19 cellular contexts compared by ENCODE assay signal in the genomic region with DNA sequence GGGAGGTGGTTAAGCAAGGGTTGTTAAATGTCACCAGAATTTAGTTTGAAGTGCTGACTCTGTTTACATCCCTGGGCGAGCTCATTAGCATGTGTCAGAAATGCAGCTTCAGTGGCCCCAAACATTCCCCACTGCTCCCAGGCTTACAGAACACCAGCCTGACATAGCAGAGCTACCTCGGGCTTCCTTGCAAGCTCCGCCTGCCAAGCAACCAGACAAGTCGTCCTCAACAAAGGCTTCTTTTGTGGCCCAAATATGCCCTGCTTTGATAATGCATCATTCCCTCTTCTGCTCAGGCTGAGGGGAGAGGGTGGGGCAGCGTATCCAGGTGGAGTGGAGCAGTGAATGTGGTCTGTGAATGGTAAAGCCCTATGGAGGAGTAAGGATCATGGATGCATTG. TPM values are rescaled to one million over a fixed set of nuclear protein-coding genes. Genes with fewer than 3 reads are reported as not detected.
DNase-seq lines count a peak whose midpoint lies in the region; ATAC-seq and TF ChIP-seq lines count a peak whose summit lies in the region.
"Had no signal": no experiment of that assay in that cellular context is flagged by ENCODE, and none has a peak within 500 bp of the region (broad histone marks: within the 10 kb centered on the region; RNA-seq: fewer than 3 reads in every experiment).

No MANE protein-coding gene starts in this region.

- TF ChIP-seq CTCF in H9 (conservative IDR thresholded peaks at IDR 0.05) (no peak), WTC11 (IDR thresholded peaks at IDR 0.05) (no peak), osteoblast (IDR thresholded peaks at IDR 0.05; ENCODE audit: extremely low read depth, low read depth, low read length) (no peak)

- DNase-seq in ELF-1 (ENCODE audit: low read depth, low spot score) = peak; percentile 33
- DNase-seq in H9 = no peak
- no peak for DNase-seq in WTC11 (ENCODE audit: low spot score)
- DNase-seq in osteoblast (ENCODE audit: insufficient read length, low spot score, missing footprints) = peak; percentile 44
- DNase-seq in dedifferentiated amniotic fluid mesenchymal stem cell (ENCODE audit: extremely low spot score) = no peak
- DNase-seq: ACHN; BE2C; C1 segment of cervical spinal cord; Caco-2; CD4-positive, CD25-positive, alpha-beta regulatory T cell; CD8-positive, alpha-beta memory T cell; DMS153; DMS79; GF-D8; GOT3; KG1 had no signal

- H3K23ac ChIP-seq in H9 (ENCODE audit: insufficient read length, low read depth, low read length) = no peak overlapping the region

- H3K23me2 ChIP-seq in H9 (ENCODE audit: insufficient read length, low read depth, low read length, poor library complexity, severe bottlenecking) = no peaks in the 10 kb centered on the region

- H3K4ac ChIP-seq in H9 (ENCODE audit: low read depth, low read length) = no peak overlapping the region

- no peak overlapping the region for H4K5ac ChIP-seq in H9 (ENCODE audit: insufficient read length, low read depth, low read length)

- H3K27ac ChIP-seq in H9 (ENCODE audit: insufficient read length, low read depth, low read length) (no peak overlapping the region), osteoblast (ENCODE audit: low read depth, low read length) (no peak overlapping the region)

- no peaks in the 10 kb centered on the region for H3K79me1 ChIP-seq in H9 (ENCODE audit: insufficient read depth, low read depth, low read length, poor library complexity, severe bottlenecking)

- H2BK15ac ChIP-seq in H9 (ENCODE audit: low read depth, low read length) = no peak overlapping the region

- H3K14ac ChIP-seq in H9 (ENCODE audit: insufficient read depth, low read length) = 0 out of 2 replicates have a peak overlapping the region, but pooled peaks have one; percentile 58

- H3K36me3 Mint-ChIP-seq in H9 (ENCODE audit: insufficient read depth in 1 of 3, low read depth in 3 of 3) = peaks cover 5 to 10% (median 5%) of the 10 kb centered on the region in 3 experiments; a peak in 6 of 7 replicates
- H3K36me3 Mint-ChIP-seq in WTC11 = peaks cover 8% of the 10 kb centered on the region

- H3K4me3 Mint-ChIP-seq in H9 = no peak overlapping the region
- no peak overlapping the region for H3K4me3 Mint-ChIP-seq in WTC11
- H3K4me3 Mint-ChIP-seq: CD4-positive, CD25-positive, alpha-beta regulatory T cell; CD8-positive, alpha-beta memory T cell had no signal

- CTCF ChIA-PET in WTC11 (lab: Charles Lee) = interaction anchor here (0.8 to 2.2 kb wide), 4 partner anchors 23 to 127 kb away, joined by 3 to 7 read pairs (median 4); partner anchors contain the start of genes ERH, GALNT16 and SLC39A9

- H2AFZ ChIP-seq in H9 (ENCODE audit: low read length) (no peak overlapping the region), osteoblast (ENCODE audit: low read length) (no peak overlapping the region)

- H3K27ac Mint-ChIP-seq in H9 = no peak overlapping the region; a peak in 1 of 7 replicates
- H3K27ac Mint-ChIP-seq in WTC11 = no peak overlapping the region
- H3K27ac Mint-ChIP-seq: CD4-positive, CD25-positive, alpha-beta regulatory T cell; CD8-positive, alpha-beta memory T cell had no signal

- H3K4me2 ChIP-seq in H9 (ENCODE audit: insufficient read depth, insufficient read length, low read length) = no peak overlapping the region
- no peak overlapping the region for H3K4me2 ChIP-seq in osteoblast (ENCODE audit: insufficient read depth, low read length)

- H3K27me3 ChIP-seq in H9 (ENCODE audit: insufficient read depth, low read length) (no peaks in the 10 kb centered on the region), osteoblast (ENCODE audit: insufficient read depth, low read length) (no peaks in the 10 kb centered on the region)
- H3K27me3 ChIP-seq: BE2C had no signal

- H3K18ac ChIP-seq in H9 (ENCODE audit: insufficient read length, low read depth, low read length) = no peak overlapping the region

- H3K36me3 ChIP-seq in osteoblast (ENCODE audit: insufficient read depth, low read length) = peaks cover 1% of the 10 kb centered on the region

- H4K20me1 ChIP-seq in H9 (ENCODE audit: control insufficient read depth, insufficient read depth, insufficient read length) (no peaks in the 10 kb centered on the region), osteoblast (ENCODE audit: insufficient read depth, low read length) (no peaks in the 10 kb centered on the region)

- H2BK5ac ChIP-seq in H9 (ENCODE audit: insufficient read length, low read length) = no peak overlapping the region

- H3K4me1 ChIP-seq in H9 (ENCODE audit: insufficient read depth, low read length) = no peaks in the 10 kb centered on the region
- H3K4me1 ChIP-seq in osteoblast (ENCODE audit: insufficient read depth, low read length) = no peaks in the 10 kb centered on the region
- H3K4me1 ChIP-seq: BE2C, Caco-2, HAP-1 had no signal

- POLR2A ChIA-PET in WTC11 (lab: Charles Lee) = no interaction called here

- no peak overlapping the region for H2BK20ac ChIP-seq in H9 (ENCODE audit: low read depth, low read length, poor library complexity, severe bottlenecking)

- no peak overlapping the region for H4K91ac ChIP-seq in H9 (ENCODE audit: insufficient read length, low read depth, low read length)

- ATAC-seq in WTC11 = peak; percentile 34
- no peak for ATAC-seq in HG02678 (IDR thresholded peaks at IDR 0.05; ENCODE audit: unreplicated experiment)
- no peak for ATAC-seq in HG02970 (IDR thresholded peaks at IDR 0.05; ENCODE audit: low FRiP score, unreplicated experiment)

- no peak overlapping the region for H2AK5ac ChIP-seq in H9 (ENCODE audit: insufficient read length, low read length)

- no peak overlapping the region for H4K8ac ChIP-seq in H9 (replicated peaks; ENCODE audit: insufficient read length, low read depth, low read length)

- H3K4me1 Mint-ChIP-seq in H9 (peaks cover 3 to 8% of the 10 kb centered on the region in 2 experiments), WTC11 (no peaks in the 10 kb centered on the region)
- H3K4me1 Mint-ChIP-seq: CD8-positive, alpha-beta memory T cell had no signal

- H3K9me3 ChIP-seq in H9 (ENCODE audit: control insufficient read depth, low read depth, low read length) = no peaks in the 10 kb centered on the region
- H3K9me3 ChIP-seq in osteoblast (ENCODE audit: low read depth, low read length) = no peaks in the 10 kb centered on the region
- H3K9me3 ChIP-seq: BE2C, Caco-2, HAP-1 had no signal

- no peak overlapping the region for H3K4me3 ChIP-seq in osteoblast (ENCODE audit: insufficient read depth, low read length)
- H3K4me3 ChIP-seq: HAP-1 had no signal

- H2BK12ac ChIP-seq in H9 (ENCODE audit: insufficient read length, low read depth, low read length) = no peak overlapping the region

- H3K56ac ChIP-seq in H9 (ENCODE audit: insufficient read length, low read depth, low read length) = no peak overlapping the region

- H2BK120ac ChIP-seq in H9 (ENCODE audit: low read depth, low read length, poor library complexity, severe bottlenecking) = no peak overlapping the region

- no CpG with 5 or more reads among the region's 5 CpGs for WGBS in H9 (ENCODE audit: extremely low coverage, insufficient read length, low lambda C conversion rate)

- H3K79me2 ChIP-seq in H9 (ENCODE audit: insufficient read depth, low read length) = no peaks in the 10 kb centered on the region
- H3K79me2 ChIP-seq in osteoblast (ENCODE audit: insufficient read depth, low read length) = no peaks in the 10 kb centered on the region

- no peak overlapping the region for H3K9ac ChIP-seq in H9 (ENCODE audit: extremely low read depth, insufficient read length, low read length)

- no peak overlapping the region for H3T11ph ChIP-seq in H9 (ENCODE audit: low read length)

- no peaks in the 10 kb centered on the region for H3K9me3 Mint-ChIP-seq in H9
- no peaks in the 10 kb centered on the region for H3K9me3 Mint-ChIP-seq in WTC11
- H3K9me3 Mint-ChIP-seq: CD4-positive, CD25-positive, alpha-beta regulatory T cell; CD8-positive, alpha-beta memory T cell had no signal

- H3K27me3 Mint-ChIP-seq in H9 (ENCODE audit: low read depth) (no peaks in the 10 kb centered on the region), WTC11 (ENCODE audit: low read depth) (no peaks in the 10 kb centered on the region)
- H3K27me3 Mint-ChIP-seq: CD4-positive, CD25-positive, alpha-beta regulatory T cell; CD8-positive, alpha-beta memory T cell had no signal

TF ChIP-seq in WTC11, 78 proteins besides CTCF, POLR2A, EP300 and RAD21:
- TF ChIP-seq GTF2I (CRISPR knock-in tag; conservative IDR thresholded peaks at IDR 0.05) = no peak
- TF ChIP-seq NFE2L1 (CRISPR knock-in tag; IDR thresholded peaks at IDR 0.05) = no peak
- TF ChIP-seq, protein P1, sequence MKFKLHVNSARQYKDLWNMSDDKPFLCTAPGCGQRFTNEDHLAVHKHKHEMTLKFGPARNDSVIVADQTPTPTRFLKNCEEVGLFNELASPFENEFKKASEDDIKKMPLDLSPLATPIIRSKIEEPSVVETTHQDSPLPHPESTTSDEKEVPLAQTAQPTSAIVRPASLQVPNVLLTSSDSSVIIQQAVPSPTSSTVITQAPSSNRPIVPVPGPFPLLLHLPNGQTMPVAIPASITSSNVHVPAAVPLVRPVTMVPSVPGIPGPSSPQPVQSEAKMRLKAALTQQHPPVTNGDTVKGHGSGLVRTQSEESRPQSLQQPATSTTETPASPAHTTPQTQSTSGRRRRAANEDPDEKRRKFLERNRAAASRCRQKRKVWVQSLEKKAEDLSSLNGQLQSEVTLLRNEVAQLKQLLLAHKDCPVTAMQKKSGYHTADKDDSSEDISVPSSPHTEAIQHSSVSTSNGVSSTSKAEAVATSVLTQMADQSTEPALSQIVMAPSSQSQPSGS (CRISPR knock-in tag; IDR thresholded peaks at IDR 0.05; ENCODE audit: borderline replicate concordance, low read depth) = no peak
- TF ChIP-seq, protein P2, sequence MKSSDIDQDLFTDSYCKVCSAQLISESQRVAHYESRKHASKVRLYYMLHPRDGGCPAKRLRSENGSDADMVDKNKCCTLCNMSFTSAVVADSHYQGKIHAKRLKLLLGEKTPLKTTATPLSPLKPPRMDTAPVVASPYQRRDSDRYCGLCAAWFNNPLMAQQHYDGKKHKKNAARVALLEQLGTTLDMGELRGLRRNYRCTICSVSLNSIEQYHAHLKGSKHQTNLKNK (CRISPR knock-in tag; IDR thresholded peaks at IDR 0.05) = no peak
- no peak for TF ChIP-seq NR3C1 (CRISPR knock-in tag; conservative IDR thresholded peaks at IDR 0.05; ENCODE audit: low read depth)
- TF ChIP-seq, protein P3, sequence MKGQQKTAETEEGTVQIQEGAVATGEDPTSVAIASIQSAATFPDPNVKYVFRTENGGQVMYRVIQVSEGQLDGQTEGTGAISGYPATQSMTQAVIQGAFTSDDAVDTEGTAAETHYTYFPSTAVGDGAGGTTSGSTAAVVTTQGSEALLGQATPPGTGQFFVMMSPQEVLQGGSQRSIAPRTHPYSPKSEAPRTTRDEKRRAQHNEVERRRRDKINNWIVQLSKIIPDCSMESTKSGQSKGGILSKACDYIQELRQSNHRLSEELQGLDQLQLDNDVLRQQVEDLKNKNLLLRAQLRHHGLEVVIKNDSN (CRISPR knock-in tag; IDR thresholded peaks at IDR 0.05) = no peak
- no peak for TF ChIP-seq MYBL2 (CRISPR knock-in tag; IDR thresholded peaks at IDR 0.05)
TF ChIP-seq in WTC11: peak in this region for 0.

RNA-seq across cellular contexts. Expression of gene ERH, which starts 28.0 kb away (rescaled TPM):
- total RNA-seq in H9 (2021) (428 and 443 TPM in 2 replicates), WTC11 (2021) (320 to 363 TPM (median 356 TPM) in 3 replicates), osteoblast (71.9 and 75.3 TPM in 2 replicates)

RNA-seq across cellular contexts. Expression of gene SLC39A9, which starts 28.4 kb away (rescaled TPM):
- total RNA-seq in H9 (2021) (39.8 and 42.2 TPM in 2 replicates), WTC11 (2021) (39.2 to 44.1 TPM (median 42.6 TPM) in 3 replicates), osteoblast (131 and 163 TPM in 2 replicates)

Comparison
In these comparisons a context has a peak if more than half of its experiments do, and no peak if none do; other contexts are left out.
1. DNase-seq: peak in ELF-1 (single experiment) and osteoblast (single experiment); none in H9 (single experiment), WTC11 (single experiment) and dedifferentiated amniotic fluid mesenchymal stem cell (single experiment).